Comparison of ENCODE assay signal across 11 cellular contexts in genomic region chr16:70582280-70582978, GRCh38. TPM values are rescaled to one million over a fixed set of nuclear protein-coding genes. Genes with fewer than 3 reads are reported as not detected.
A peak's percentile ranks its signal among the peaks of the same experiment; 100 is the strongest.
DNase-seq lines count a peak whose midpoint lies in the region; ATAC-seq, FAIRE-seq and TF ChIP-seq lines count a peak whose summit lies in the region.
"Had no signal": no experiment of that assay in that cellular context is flagged by ENCODE, and none has a peak within 500 bp of the region (broad histone marks: within the 10 kb centered on the region; RNA-seq: fewer than 3 reads in every experiment).

No MANE protein-coding gene starts in this region.

- H3K27ac Mint-ChIP-seq in endodermal cell (no peak overlapping the region), type B pancreatic cell (no peak overlapping the region)
- H3K27ac Mint-ChIP-seq in CD8-positive, alpha-beta memory T cell: peak overlapping the region in 1 of 8 donors; percentile 9

- intact Hi-C loops in HepG2 (cut with micrococcal nuclease; ENCODE audit: unreplicated experiment): no loop called here
- intact Hi-C loops in right lobe of liver (cut with DNase I): no loop called here

- TF ChIP-seq CTCF in HepG2 (CRISPR knock-in tag; IDR thresholded peaks at IDR 0.05) (peak; percentile 64), right lobe of liver (IDR thresholded peaks at IDR 0.05) (peak in 1 of 4 donors; percentile 9), LNCaP clone FGC (IDR thresholded peaks at IDR 0.05; ENCODE audit: control insufficient read depth, extremely low read depth, insufficient read depth) (peak; percentile 31; the same call in 1 of the 2 replicates), endodermal cell (conservative IDR thresholded peaks at IDR 0.05) (peak; percentile 76), type B pancreatic cell (conservative IDR thresholded peaks at IDR 0.05) (peak; percentile 47)

- H3K9me3 Mint-ChIP-seq in endodermal cell (no peaks in the 10 kb centered on the region), type B pancreatic cell (no peaks in the 10 kb centered on the region)
- H3K9me3 Mint-ChIP-seq in CD8-positive, alpha-beta memory T cell: no peaks in the 10 kb centered on the region

- H3K27me3 Mint-ChIP-seq in endodermal cell (ENCODE audit: insufficient read depth) (peaks cover 1% of the 10 kb centered on the region), type B pancreatic cell (no peaks in the 10 kb centered on the region)
- peaks cover 0 to 2% of the 10 kb centered on the region in 2 donors for H3K27me3 Mint-ChIP-seq in CD8-positive, alpha-beta memory T cell

- H3K9me3 ChIP-seq in HepG2 (ENCODE audit: low read length) (no peaks in the 10 kb centered on the region), right lobe of liver (no peaks in the 10 kb centered on the region), endodermal cell (ENCODE audit: control insufficient read depth, low read length) (no peaks in the 10 kb centered on the region)
- no peaks in the 10 kb centered on the region for H3K9me3 ChIP-seq in CD8-positive, alpha-beta memory T cell (ENCODE audit: low read length)
- H3K9me3 ChIP-seq: neutrophil had no signal

- in situ Hi-C loops in HepG2 (cut with HindIII; ENCODE audit: extremely low pct_ligation_motif_present, low pct_unique_long_range_greater_than_20kb): no loop called here

- POLR2A ChIA-PET in HepG2 (lab: Yijun Ruan, JAX): no interaction called here
- POLR2A ChIA-PET in CD8-positive, alpha-beta memory T cell (lab: Charles Lee): interaction anchor here (0.6 kb wide), 1 partner anchor 57 kb away, joined by 5 read pairs; no protein-coding TSS in a partner anchor

- no peak overlapping the region for H3K27ac ChIP-seq in HepG2 (ENCODE audit: extremely low read length, insufficient read depth, low read length)
- no peak overlapping the region for H3K27ac ChIP-seq in right lobe of liver
- H3K27ac ChIP-seq in endodermal cell (ENCODE audit: low read depth, low read length): no peak overlapping the region
- no peak overlapping the region for H3K27ac ChIP-seq in CD8-positive, alpha-beta memory T cell (ENCODE audit: low read depth, low read length)
- H3K27ac ChIP-seq: neutrophil had no signal

- peaks cover 0 to 3% of the 10 kb centered on the region in 2 experiments; a peak in 2 of 5 replicates for H3K27me3 ChIP-seq in HepG2 (ENCODE audit: control insufficient read depth in 1 of 2, insufficient read depth in 2 of 2, low read length in 2 of 2)
- no peaks in the 10 kb centered on the region for H3K27me3 ChIP-seq in right lobe of liver
- H3K27me3 ChIP-seq in endodermal cell (ENCODE audit: control insufficient read depth, insufficient read depth, low read length, poor library complexity, severe bottlenecking): no peaks in the 10 kb centered on the region
- no peaks in the 10 kb centered on the region for H3K27me3 ChIP-seq in CD8-positive, alpha-beta memory T cell (ENCODE audit: insufficient read depth, low read length, poor library complexity, severe bottlenecking)
- H3K27me3 ChIP-seq: neutrophil had no signal

- H3K79me2 ChIP-seq in HepG2 (ENCODE audit: insufficient read depth, low read length): no peaks in the 10 kb centered on the region

- FAIRE-seq in HepG2 (lab: Jason Lieb, UNC): no peak

- H2AFZ ChIP-seq in HepG2 (ENCODE audit: low read length): no peak overlapping the region

- TF ChIP-seq EP300 in HepG2 (IDR thresholded peaks at IDR 0.05; ENCODE audit: low read depth in 2 of 2, low read length in 2 of 2) (no peak), HepG2 (CRISPR knock-in tag; IDR thresholded peaks at IDR 0.05; ENCODE audit: borderline replicate concordance) (no peak)

- H3K36me3 ChIP-seq in HepG2 (replicated peaks in 1 of 2; ENCODE audit: control insufficient read depth in 1 of 2, insufficient read depth in 2 of 2, low read length in 2 of 2): no peaks in the 10 kb centered on the region
- H3K36me3 ChIP-seq in right lobe of liver: no peaks in the 10 kb centered on the region
- H3K36me3 ChIP-seq in endodermal cell (ENCODE audit: control insufficient read depth, insufficient read depth, low read length): no peaks in the 10 kb centered on the region
- H3K36me3 ChIP-seq in CD8-positive, alpha-beta memory T cell (ENCODE audit: insufficient read depth, low read length): no peaks in the 10 kb centered on the region
- H3K36me3 ChIP-seq: neutrophil had no signal

- H3K36me3 Mint-ChIP-seq in endodermal cell (ENCODE audit: low read depth) (no peaks in the 10 kb centered on the region), type B pancreatic cell (no peaks in the 10 kb centered on the region)
- H3K36me3 Mint-ChIP-seq in CD8-positive, alpha-beta memory T cell: no peaks in the 10 kb centered on the region

- ATAC-seq in HepG2: peak; percentile 2; the same call in 1 of the 3 replicates
- no peak for ATAC-seq in right lobe of liver

- H3K4me3 ChIP-seq in HepG2 (replicated peaks in 1 of 3; ENCODE audit: insufficient read depth in 1 of 3, low read depth in 2 of 3, low read length in 3 of 3) (no peak overlapping the region), right lobe of liver (no peak overlapping the region), LNCaP clone FGC (ENCODE audit: low read depth, low read length) (no peak overlapping the region), endodermal cell (ENCODE audit: low read length) (no peak overlapping the region)
- no peak overlapping the region for H3K4me3 ChIP-seq in CD8-positive, alpha-beta memory T cell (ENCODE audit: low read length)

- H4K20me1 ChIP-seq in HepG2 (ENCODE audit: insufficient read depth, low read length): no peaks in the 10 kb centered on the region

- H3K4me1 ChIP-seq in HepG2 (ENCODE audit: insufficient read depth, low read length): peaks cover 13% of the 10 kb centered on the region
- no peaks in the 10 kb centered on the region for H3K4me1 ChIP-seq in right lobe of liver
- H3K4me1 ChIP-seq in endodermal cell (ENCODE audit: control insufficient read depth, insufficient read depth, low read length): no peaks in the 10 kb centered on the region
- no peaks in the 10 kb centered on the region for H3K4me1 ChIP-seq in CD8-positive, alpha-beta memory T cell (ENCODE audit: insufficient read depth, low read length)

- WGBS in HepG2 (ENCODE audit: low lambda C conversion rate): 58% methylated on average over 11 of the region's 11 CpGs
- WGBS in right lobe of liver (ENCODE audit: insufficient coverage, low coverage, low lambda C conversion rate, missing lambda C conversion rate): 67% methylated on average over 5 of the region's 11 CpGs
- 90 to 95% methylated on average over 10 to 11 of the region's 11 CpGs for WGBS in endodermal cell (ENCODE audit: insufficient coverage in 1 of 2, insufficient read length in 1 of 2), 2 experiments

- DNase-seq in HepG2 (ENCODE audit: low spot score) (no peak), right lobe of liver (no peak), LNCaP clone FGC (ENCODE audit: low read depth) (peak; percentile 21), endodermal cell (peak; percentile 77), type B pancreatic cell (ENCODE audit: extremely low spot score, unreplicated experiment) (no peak), T1000 (lab: John Stamatoyannopoulos, UW) (no peak)
- no peak for DNase-seq in CD8-positive, alpha-beta memory T cell
- no peak for DNase-seq in stimulated activated CD4-positive, alpha-beta T cell treated with anti-CD3 and anti-CD28 coated beads, Interleukin-4, amount 100 ng/mL, for 24 hours
- DNase-seq: activated gamma-delta T cell, islet precursor cell had no signal

- TF ChIP-seq POLR2A in HepG2 (IDR thresholded peaks at IDR 0.05; ENCODE audit: insufficient read depth in 1 of 2, low read depth in 2 of 2, low read length in 2 of 2) (no peak), right lobe of liver (IDR thresholded peaks at IDR 0.05) (no peak)

- CTCF ChIA-PET in HepG2 (lab: Yijun Ruan, JAX; ENCODE audit: low intra/inter-chr PET ratio, low total read pairs): no interaction called here
- CTCF ChIA-PET in CD8-positive, alpha-beta memory T cell (lab: Charles Lee): interaction anchor here (0.6 kb wide), 1 partner anchor 9 kb away, joined by 3 read pairs; no protein-coding TSS in a partner anchor

- TF ChIP-seq RAD21 in HepG2 (CRISPR knock-in tag; IDR thresholded peaks at IDR 0.05): no peak

- no peak overlapping the region for H3K4me2 ChIP-seq in HepG2 (ENCODE audit: low read depth, low read length)

- H3K4me1 Mint-ChIP-seq in endodermal cell (peaks cover 2% of the 10 kb centered on the region), type B pancreatic cell (ENCODE audit: unreplicated experiment) (no peaks in the 10 kb centered on the region)
- H3K4me1 Mint-ChIP-seq in CD8-positive, alpha-beta memory T cell: no peaks in the 10 kb centered on the region

- H3K9ac ChIP-seq in HepG2 (ENCODE audit: insufficient read depth, low read depth, low read length) (no peak overlapping the region), endodermal cell (ENCODE audit: extremely low read depth, low read length, poor library complexity, severe bottlenecking) (no peak overlapping the region)

- no TSS peak for BruUV-seq in HepG2 (replicated peaks; lab: Mats Ljungman, UMichigan)

- no peak overlapping the region for H3K4me3 Mint-ChIP-seq in endodermal cell
- H3K4me3 Mint-ChIP-seq in type B pancreatic cell: no peak overlapping the region
- H3K4me3 Mint-ChIP-seq in CD8-positive, alpha-beta memory T cell: no peak overlapping the region

RNA-seq across cellular contexts. Expression of gene SF3B3, which starts 58.8 kb away (rescaled TPM):
- 500 and 817 TPM in 2 replicates for total RNA-seq in HepG2 (2016; rRNA removed; fragmentation: Illumina TruSeq; extraction: Trizol)
- total RNA-seq in HepG2 (2016; cell fraction: cytosol; rRNA removed; fragmentation: Illumina TruSeq; extraction: Trizol; ENCODE audit: low read depth): 52.3 and 54.5 TPM in 2 replicates
- total RNA-seq in HepG2 (2016; cell fraction: insoluble cytoplasmic fraction; rRNA removed; fragmentation: Illumina TruSeq; extraction: Trizol): 484 and 682 TPM in 2 replicates
- 138 and 170 TPM in 2 replicates for total RNA-seq in HepG2 (2016; cell fraction: membrane; rRNA removed; fragmentation: Illumina TruSeq; extraction: Trizol)
- total RNA-seq in HepG2 (2016; cell fraction: nucleus; rRNA removed; fragmentation: Illumina TruSeq; extraction: Trizol): 336 and 347 TPM in 2 replicates
- polyA plus RNA-seq in HepG2 (2011; rRNA removed): 140 and 157 TPM in 2 replicates
- 134 and 147 TPM in 2 replicates for polyA plus RNA-seq in HepG2 (2011; cell fraction: cytosol; rRNA removed)
- 150 and 189 TPM in 2 replicates for polyA plus RNA-seq in HepG2 (2011; cell fraction: nucleus; rRNA removed)
- 211 and 269 TPM in 2 replicates for polyA plus RNA-seq in HepG2 (2012)
- polyA plus RNA-seq in HepG2 (2016; cell fraction: cytosol; fragmentation: Illumina TruSeq; extraction: Trizol; ENCODE audit: low read depth): 31.7 and 36.7 TPM in 2 replicates
- polyA plus RNA-seq in HepG2 (2016; cell fraction: insoluble cytoplasmic fraction; fragmentation: Illumina TruSeq; extraction: Trizol; ENCODE audit: low read depth): 551 and 651 TPM in 2 replicates
- polyA plus RNA-seq in HepG2 (2016; cell fraction: membrane; fragmentation: Illumina TruSeq; extraction: Trizol; ENCODE audit: low read depth): 103 and 131 TPM in 2 replicates
- polyA plus RNA-seq in HepG2 (2016; cell fraction: nucleus; fragmentation: Illumina TruSeq; extraction: Trizol; ENCODE audit: insufficient read depth, low read depth): 452 and 475 TPM in 2 replicates
- 774 and 825 TPM in 2 replicates for polyA minus RNA-seq in HepG2 (2011; rRNA and poly(A)+ RNA removed; ENCODE audit: low replicate concordance)
- polyA minus RNA-seq in HepG2 (2011; cell fraction: cytosol; rRNA and poly(A)+ RNA removed): 152 and 162 TPM in 2 replicates
- polyA minus RNA-seq in HepG2 (2011; cell fraction: nucleus; rRNA and poly(A)+ RNA removed): 238 and 284 TPM in 2 replicates
- 100 to 1,000 TPM in 1 of 6 experiments, 10 to 100 TPM in 5; 51.4 to 110 (median 90.7) TPM for total RNA-seq in right lobe of liver
- total RNA-seq in endodermal cell: 100 to 1,000 TPM; 479 to 484 TPM
- polyA plus RNA-seq in endodermal cell (2013, experiment 1 of 2): 277 TPM
- polyA plus RNA-seq in endodermal cell (2013, experiment 2 of 2): 225 TPM
- 283 and 429 TPM in 2 replicates for total RNA-seq in type B pancreatic cell (ENCODE audit: low replicate concordance)
- total RNA-seq in CD8-positive, alpha-beta memory T cell: 100 to 1,000 TPM; 605 to 642 TPM
- 134 TPM for polyA plus RNA-seq in CD8-positive, alpha-beta memory T cell

RNA-seq across cellular contexts. Expression of gene COG4, which starts 59.1 kb away (rescaled TPM):
- total RNA-seq in HepG2 (2016; rRNA removed; fragmentation: Illumina TruSeq; extraction: Trizol): 73.8 and 85.7 TPM in 2 replicates
- total RNA-seq in HepG2 (2016; cell fraction: cytosol; rRNA removed; fragmentation: Illumina TruSeq; extraction: Trizol; ENCODE audit: low read depth): 9.8 and 10.8 TPM in 2 replicates
- 73.6 and 85.8 TPM in 2 replicates for total RNA-seq in HepG2 (2016; cell fraction: insoluble cytoplasmic fraction; rRNA removed; fragmentation: Illumina TruSeq; extraction: Trizol)
- 16.2 and 17.5 TPM in 2 replicates for total RNA-seq in HepG2 (2016; cell fraction: membrane; rRNA removed; fragmentation: Illumina TruSeq; extraction: Trizol)
- total RNA-seq in HepG2 (2016; cell fraction: nucleus; rRNA removed; fragmentation: Illumina TruSeq; extraction: Trizol): 47.2 and 51.5 TPM in 2 replicates
- 51.1 and 52.7 TPM in 2 replicates for polyA plus RNA-seq in HepG2 (2011; rRNA removed)
- 40.4 and 61.2 TPM in 2 replicates for polyA plus RNA-seq in HepG2 (2011; cell fraction: cytosol; rRNA removed)
- polyA plus RNA-seq in HepG2 (2011; cell fraction: nucleus; rRNA removed): 138 and 141 TPM in 2 replicates
- 38.9 and 41.3 TPM in 2 replicates for polyA plus RNA-seq in HepG2 (2012)
- polyA plus RNA-seq in HepG2 (2016; cell fraction: cytosol; fragmentation: Illumina TruSeq; extraction: Trizol; ENCODE audit: low read depth): 4.5 and 4.8 TPM in 2 replicates
- polyA plus RNA-seq in HepG2 (2016; cell fraction: insoluble cytoplasmic fraction; fragmentation: Illumina TruSeq; extraction: Trizol; ENCODE audit: low read depth): 53.2 and 57.0 TPM in 2 replicates
- 5.8 and 7.8 TPM in 2 replicates for polyA plus RNA-seq in HepG2 (2016; cell fraction: membrane; fragmentation: Illumina TruSeq; extraction: Trizol; ENCODE audit: low read depth)
- 75.3 and 76.0 TPM in 2 replicates for polyA plus RNA-seq in HepG2 (2016; cell fraction: nucleus; fragmentation: Illumina TruSeq; extraction: Trizol; ENCODE audit: insufficient read depth, low read depth)
- 62.6 and 88.2 TPM in 2 replicates for polyA minus RNA-seq in HepG2 (2011; rRNA and poly(A)+ RNA removed; ENCODE audit: low replicate concordance)
- polyA minus RNA-seq in HepG2 (2011; cell fraction: cytosol; rRNA and poly(A)+ RNA removed): 21.7 and 23.0 TPM in 2 replicates
- polyA minus RNA-seq in HepG2 (2011; cell fraction: nucleus; rRNA and poly(A)+ RNA removed): 43.4 and 56.8 TPM in 2 replicates
- 10 to 100 TPM; 24.5 to 32.9 (median 30.7) TPM for total RNA-seq in right lobe of liver
- total RNA-seq in endodermal cell: 10 to 100 TPM; 62.7 to 71.4 TPM
- 45.1 TPM for polyA plus RNA-seq in endodermal cell (2013, experiment 1 of 2)
- 43.5 TPM for polyA plus RNA-seq in endodermal cell (2013, experiment 2 of 2)
- 79.0 and 96.8 TPM in 2 replicates for total RNA-seq in type B pancreatic cell (ENCODE audit: low replicate concordance)
- 10 to 100 TPM; 50.7 to 51.9 TPM for total RNA-seq in CD8-positive, alpha-beta memory T cell
- 48.9 TPM for polyA plus RNA-seq in CD8-positive, alpha-beta memory T cell

Comparison
In these comparisons a context has a peak if more than half of its experiments do, and no peak if none do; other contexts are left out.
1. DNase-seq: peak in LNCaP clone FGC (single experiment) and endodermal cell (single experiment); none in HepG2 (single experiment), right lobe of liver (0 of 3), type B pancreatic cell (single experiment), T1000 (single experiment), CD8-positive, alpha-beta memory T cell (0 of 5) and stimulated activated CD4-positive, alpha-beta T cell treated with anti-CD3 and anti-CD28 coated beads, Interleukin-4, amount 100 ng/mL, for 24 hours (single experiment).